Comparison of ENCODE assay signal across 1 cellular context in genomic region chr10:78408671-78409472, GRCh38.
TF ChIP-seq lines count a peak whose summit lies in the region.

No MANE protein-coding gene starts in this region.

TF ChIP-seq in GM23338, 12 proteins besides CTCF, POLR2A, EP300 and RAD21 (continued from another document):
- TF ChIP-seq, protein P1, sequence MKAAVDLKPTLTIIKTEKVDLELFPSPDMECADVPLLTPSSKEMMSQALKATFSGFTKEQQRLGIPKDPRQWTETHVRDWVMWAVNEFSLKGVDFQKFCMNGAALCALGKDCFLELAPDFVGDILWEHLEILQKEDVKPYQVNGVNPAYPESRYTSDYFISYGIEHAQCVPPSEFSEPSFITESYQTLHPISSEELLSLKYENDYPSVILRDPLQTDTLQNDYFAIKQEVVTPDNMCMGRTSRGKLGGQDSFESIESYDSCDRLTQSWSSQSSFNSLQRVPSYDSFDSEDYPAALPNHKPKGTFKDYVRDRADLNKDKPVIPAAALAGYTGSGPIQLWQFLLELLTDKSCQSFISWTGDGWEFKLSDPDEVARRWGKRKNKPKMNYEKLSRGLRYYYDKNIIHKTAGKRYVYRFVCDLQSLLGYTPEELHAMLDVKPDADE (IDR thresholded peaks at IDR 0.05) = no peak
- TF ChIP-seq JUNB (IDR thresholded peaks at IDR 0.05; ENCODE audit: unreplicated experiment) (no peak), STAT1 (IDR thresholded peaks at IDR 0.05; ENCODE audit: unreplicated experiment) (no peak), ZNF114 (CRISPR knock-in tag; IDR thresholded peaks at IDR 0.05) (no peak), CREB1 (CRISPR knock-in tag; IDR thresholded peaks at IDR 0.05; ENCODE audit: low read depth) (no peak), NANOG (IDR thresholded peaks at IDR 0.05; ENCODE audit: borderline replicate concordance) (no peak), EZH2phosphoT487 (IDR thresholded peaks at IDR 0.05; ENCODE audit: unreplicated experiment) (no peak)
- TF ChIP-seq, protein P2, sequence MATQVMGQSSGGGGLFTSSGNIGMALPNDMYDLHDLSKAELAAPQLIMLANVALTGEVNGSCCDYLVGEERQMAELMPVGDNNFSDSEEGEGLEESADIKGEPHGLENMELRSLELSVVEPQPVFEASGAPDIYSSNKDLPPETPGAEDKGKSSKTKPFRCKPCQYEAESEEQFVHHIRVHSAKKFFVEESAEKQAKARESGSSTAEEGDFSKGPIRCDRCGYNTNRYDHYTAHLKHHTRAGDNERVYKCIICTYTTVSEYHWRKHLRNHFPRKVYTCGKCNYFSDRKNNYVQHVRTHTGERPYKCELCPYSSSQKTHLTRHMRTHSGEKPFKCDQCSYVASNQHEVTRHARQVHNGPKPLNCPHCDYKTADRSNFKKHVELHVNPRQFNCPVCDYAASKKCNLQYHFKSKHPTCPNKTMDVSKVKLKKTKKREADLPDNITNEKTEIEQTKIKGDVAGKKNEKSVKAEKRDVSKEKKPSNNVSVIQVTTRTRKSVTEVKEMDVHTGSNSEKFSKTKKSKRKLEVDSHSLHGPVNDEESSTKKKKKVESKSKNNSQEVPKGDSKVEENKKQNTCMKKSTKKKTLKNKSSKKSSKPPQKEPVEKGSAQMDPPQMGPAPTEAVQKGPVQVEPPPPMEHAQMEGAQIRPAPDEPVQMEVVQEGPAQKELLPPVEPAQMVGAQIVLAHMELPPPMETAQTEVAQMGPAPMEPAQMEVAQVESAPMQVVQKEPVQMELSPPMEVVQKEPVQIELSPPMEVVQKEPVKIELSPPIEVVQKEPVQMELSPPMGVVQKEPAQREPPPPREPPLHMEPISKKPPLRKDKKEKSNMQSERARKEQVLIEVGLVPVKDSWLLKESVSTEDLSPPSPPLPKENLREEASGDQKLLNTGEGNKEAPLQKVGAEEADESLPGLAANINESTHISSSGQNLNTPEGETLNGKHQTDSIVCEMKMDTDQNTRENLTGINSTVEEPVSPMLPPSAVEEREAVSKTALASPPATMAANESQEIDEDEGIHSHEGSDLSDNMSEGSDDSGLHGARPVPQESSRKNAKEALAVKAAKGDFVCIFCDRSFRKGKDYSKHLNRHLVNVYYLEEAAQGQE (IDR thresholded peaks at IDR 0.05; ENCODE audit: unreplicated experiment) = no peak
